Comparison of ENCODE assay signal across 17 cellular contexts in the genomic region with DNA sequence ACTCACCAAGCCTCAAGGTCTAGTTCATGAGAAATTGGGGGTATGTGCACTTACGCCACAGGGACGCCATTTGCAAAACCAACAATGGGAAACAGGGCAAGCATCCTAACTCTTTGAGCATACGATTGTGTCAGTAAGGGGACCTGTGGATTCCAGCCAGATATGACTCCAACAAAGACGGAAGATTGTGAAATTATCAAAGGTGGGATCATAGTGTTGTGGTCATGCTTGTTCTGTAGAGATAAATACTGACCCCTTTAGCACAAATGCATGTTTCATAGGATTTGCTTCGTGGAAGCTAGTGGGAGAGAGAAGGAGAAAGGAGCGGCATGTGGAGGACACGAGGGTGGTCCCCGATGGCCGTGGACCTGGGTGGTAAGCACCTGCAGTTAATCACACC. TPM values are rescaled to one million over a fixed set of nuclear protein-coding genes. Genes with fewer than 3 reads are reported as not detected.
DNase-seq lines count a peak whose midpoint lies in the region; ATAC-seq and TF ChIP-seq lines count a peak whose summit lies in the region.
"Had no signal": no experiment of that assay in that cellular context is flagged by ENCODE, and none has a peak within 500 bp of the region (broad histone marks: within the 10 kb centered on the region; RNA-seq: fewer than 3 reads in every experiment).

No MANE protein-coding gene starts in this region.

- CTCF ChIA-PET in activated naive CD4-positive, alpha-beta T cell treated with anti-CD3 and anti-CD28 coated beads, Interleukin-2, amount 10 ng/mL, durations not matched to agents 7 days and 5 days (lab: Charles Lee), result interaction anchor here (0.6 to 0.8 kb wide), 2 partner anchors 20 to 31 kb away, joined by 3 read pairs; no protein-coding TSS in a partner anchor
- CTCF ChIA-PET in activated CD4-positive, alpha-beta memory T cell treated with anti-CD3 and anti-CD28 coated beads for 36 hours (lab: Charles Lee), result interaction anchor here (1.2 to 1.4 kb wide), 2 partner anchors 14 to 47 kb away, joined by 3 to 4 read pairs; no protein-coding TSS in a partner anchor

- POLR2A ChIA-PET in activated CD4-positive, alpha-beta memory T cell treated with anti-CD3 and anti-CD28 coated beads for 36 hours (lab: Charles Lee), result interaction anchor here (0.6 to 1.2 kb wide), 3 partner anchors 17 to 46 kb away, joined by 4 read pairs; partner anchors contain the start of gene GATAD2A

- DNase-seq in activated naive CD4-positive, alpha-beta T cell treated with anti-CD3 and anti-CD28 coated beads, Interleukin-2, amount 10 ng/mL, durations not matched to agents 7 days and 5 days, result no peak
- DNase-seq in activated naive CD4-positive, alpha-beta T cell (lab: John Stamatoyannopoulos, UW), result no peak
- no peak for DNase-seq in activated CD4-positive, alpha-beta memory T cell treated with anti-CD3 and anti-CD28 coated beads for 36 hours
- no peak for DNase-seq in effector memory CD8-positive, alpha-beta T cell
- DNase-seq in DMS153 treated with DMSO at 0.1 percent for 48 hours (lab: John Stamatoyannopoulos, UW; ENCODE audit: unreplicated experiment), result no peak
- DNase-seq in GM10266 (ENCODE audit: extremely low spot score), result no peak
- DNase-seq in germinal center (ENCODE audit: low spot score), result no peak
- DNase-seq: Caco-2, EL, gastrocnemius medialis, H7, MV-4-11, NCI-H187 treated with DMSO at 0.1 percent for 48 hours, right lobe of liver, upper lobe of right lung had no signal

- H3K27ac Mint-ChIP-seq in activated naive CD4-positive, alpha-beta T cell treated with anti-CD3 and anti-CD28 coated beads, Interleukin-2, amount 10 ng/mL, durations not matched to agents 7 days and 5 days, result peak overlapping the region; percentile 25
- H3K27ac Mint-ChIP-seq in activated CD4-positive, alpha-beta memory T cell treated with anti-CD3 and anti-CD28 coated beads for 36 hours, result peak overlapping the region; percentile 10
- peak overlapping the region; percentile 95 to 98 for H3K27ac Mint-ChIP-seq in effector memory CD8-positive, alpha-beta T cell

- H3K36me3 Mint-ChIP-seq in activated naive CD4-positive, alpha-beta T cell treated with anti-CD3 and anti-CD28 coated beads, Interleukin-2, amount 10 ng/mL, durations not matched to agents 7 days and 5 days, result peaks cover 40% of the 10 kb centered on the region
- H3K36me3 Mint-ChIP-seq in activated CD4-positive, alpha-beta memory T cell treated with anti-CD3 and anti-CD28 coated beads for 36 hours, result peaks cover 18% of the 10 kb centered on the region
- H3K36me3 Mint-ChIP-seq in effector memory CD8-positive, alpha-beta T cell (ENCODE audit: insufficient read depth), result peaks cover 46% of the 10 kb centered on the region

- TF ChIP-seq CTCF in GM10266 (IDR thresholded peaks at IDR 0.05; ENCODE audit: control insufficient read depth, insufficient read depth, low read depth, missing control alignments), result no peak

- H3K9me3 Mint-ChIP-seq in activated naive CD4-positive, alpha-beta T cell treated with anti-CD3 and anti-CD28 coated beads, Interleukin-2, amount 10 ng/mL, durations not matched to agents 7 days and 5 days, result peaks cover 2% of the 10 kb centered on the region
- H3K9me3 Mint-ChIP-seq in activated CD4-positive, alpha-beta memory T cell treated with anti-CD3 and anti-CD28 coated beads for 36 hours, result peaks cover 10% of the 10 kb centered on the region
- H3K9me3 Mint-ChIP-seq in effector memory CD8-positive, alpha-beta T cell, result no peaks in the 10 kb centered on the region

- no peaks in the 10 kb centered on the region for H3K27me3 Mint-ChIP-seq in activated naive CD4-positive, alpha-beta T cell treated with anti-CD3 and anti-CD28 coated beads, Interleukin-2, amount 10 ng/mL, durations not matched to agents 7 days and 5 days
- no peaks in the 10 kb centered on the region for H3K27me3 Mint-ChIP-seq in activated CD4-positive, alpha-beta memory T cell treated with anti-CD3 and anti-CD28 coated beads for 36 hours
- H3K27me3 Mint-ChIP-seq in effector memory CD8-positive, alpha-beta T cell, result no peaks in the 10 kb centered on the region

- intact Hi-C loops in activated CD4-positive, alpha-beta memory T cell treated with anti-CD3 and anti-CD28 coated beads for 36 hours (cut with micrococcal nuclease), result no loop called here

- no peak overlapping the region for H3K4me3 Mint-ChIP-seq in activated naive CD4-positive, alpha-beta T cell treated with anti-CD3 and anti-CD28 coated beads, Interleukin-2, amount 10 ng/mL, durations not matched to agents 7 days and 5 days
- no peak overlapping the region for H3K4me3 Mint-ChIP-seq in activated CD4-positive, alpha-beta memory T cell treated with anti-CD3 and anti-CD28 coated beads for 36 hours
- H3K4me3 Mint-ChIP-seq in effector memory CD8-positive, alpha-beta T cell, result no peak overlapping the region

- peaks cover 62% of the 10 kb centered on the region for H3K4me1 Mint-ChIP-seq in activated naive CD4-positive, alpha-beta T cell treated with anti-CD3 and anti-CD28 coated beads, Interleukin-2, amount 10 ng/mL, durations not matched to agents 7 days and 5 days
- peaks cover 70% of the 10 kb centered on the region for H3K4me1 Mint-ChIP-seq in activated CD4-positive, alpha-beta memory T cell treated with anti-CD3 and anti-CD28 coated beads for 36 hours (ENCODE audit: low read depth)
- H3K4me1 Mint-ChIP-seq in effector memory CD8-positive, alpha-beta T cell (ENCODE audit: low read depth in 2 of 2), result peaks cover 72 to 82% of the 10 kb centered on the region in 2 donors

- no peak for ATAC-seq in effector memory CD8-positive, alpha-beta T cell (replicated peaks)
- no peak for ATAC-seq in GM19463 (IDR thresholded peaks at IDR 0.05; ENCODE audit: unreplicated experiment)
- ATAC-seq: gastrocnemius medialis, mucosa of descending colon, right lobe of liver, upper lobe of right lung had no signal

RNA-seq across cellular contexts. Expression of gene GATAD2A, which starts 37.8 kb away (rescaled TPM):
- total RNA-seq in activated CD4-positive, alpha-beta memory T cell treated with anti-CD3 and anti-CD28 coated beads for 36 hours, result 100 to 1,000 TPM; 114 TPM

Comparison
In these comparisons a context has a peak if more than half of its experiments do, and no peak if none do; other contexts are left out.
1. H3K27ac Mint-ChIP-seq: peak in every context shown above with its lines; median percentile 96 in effector memory CD8-positive, alpha-beta T cell; 25 in activated naive CD4-positive, alpha-beta T cell treated with anti-CD3 and anti-CD28 coated beads, Interleukin-2, amount 10 ng/mL, durations not matched to agents 7 days and 5 days; 10 in activated CD4-positive, alpha-beta memory T cell treated with anti-CD3 and anti-CD28 coated beads for 36 hours.